In genomic region chr10:86104156-86104555, GRCh38 we compare ENCODE assay signal across 18 cellular contexts.
DNase-seq lines count a peak whose midpoint lies in the region; ATAC-seq and TF ChIP-seq lines count a peak whose summit lies in the region.
"Had no signal": no experiment of that assay in that cellular context is flagged by ENCODE, and none has a peak within 500 bp of the region (broad histone marks: within the 10 kb centered on the region; RNA-seq: fewer than 3 reads in every experiment).

No MANE protein-coding gene starts in this region.

- H3K14ac ChIP-seq in neuronal stem cell (ENCODE audit: low read length): no peak overlapping the region

- H3K4me3 Mint-ChIP-seq in activated CD8-positive, alpha-beta memory T cell treated with anti-CD3 and anti-CD28 coated beads, Interleukin-2, amount 10 ng/mL, durations not matched to agents 7 days and 5 days: no peak overlapping the region
- H3K4me3 Mint-ChIP-seq: CD4-positive, alpha-beta T cell had no signal

- H3K9ac ChIP-seq in neuronal stem cell (ENCODE audit: low read depth, low read length, poor library complexity): no peak overlapping the region
- H3K9ac ChIP-seq: GM23248 had no signal

- H2BK5ac ChIP-seq in neuronal stem cell (ENCODE audit: low read length): no peak overlapping the region

- no peak overlapping the region for H3K4me2 ChIP-seq in neuronal stem cell (ENCODE audit: insufficient read depth, low read length, poor library complexity, severe bottlenecking)
- H3K4me2 ChIP-seq: A549 had no signal

- H3K4ac ChIP-seq in neuronal stem cell (ENCODE audit: low read length): no peak overlapping the region

- peak; percentile 18 for DNase-seq in activated CD8-positive, alpha-beta memory T cell treated with anti-CD3 and anti-CD28 coated beads, Interleukin-2, amount 10 ng/mL, durations not matched to agents 7 days and 5 days
- DNase-seq in activated CD8-positive, alpha-beta memory T cell treated with anti-CD3 and anti-CD28 coated beads, Interleukin-2, amount 50 U/mL, for 4 hours: no peak
- DNase-seq in coronary artery (ENCODE audit: low spot score) (peak; percentile 26), neuronal stem cell (ENCODE audit: low spot score) (no peak), DMS53 treated with DMSO at 0.1 percent for 48 hours (lab: John Stamatoyannopoulos, UW; ENCODE audit: unreplicated experiment) (no peak), stomach (no peak), dermis blood vessel endothelial cell (no peak)
- DNase-seq: AML-193; Caco-2; CD4-positive, alpha-beta T cell; DMS153; DMS79 treated with DMSO at 0.1 percent for 48 hours; GF-D8; GM23248 had no signal

- no peak overlapping the region for H2BK12ac ChIP-seq in neuronal stem cell (ENCODE audit: low read length)

- no peak overlapping the region for H3K4me3 ChIP-seq in coronary artery
- no peak overlapping the region for H3K4me3 ChIP-seq in neuronal stem cell (ENCODE audit: low read length in 2 of 2)
- H3K4me3 ChIP-seq in stomach: no peak overlapping the region
- H3K4me3 ChIP-seq: A549, GM23248, HAP-1 had no signal

- H3K9me3 Mint-ChIP-seq in activated CD8-positive, alpha-beta memory T cell treated with anti-CD3 and anti-CD28 coated beads, Interleukin-2, amount 10 ng/mL, durations not matched to agents 7 days and 5 days (ENCODE audit: low read depth): no peaks in the 10 kb centered on the region
- H3K9me3 Mint-ChIP-seq: CD4-positive, alpha-beta T cell had no signal

- TF ChIP-seq CTCF in coronary artery (IDR thresholded peaks at IDR 0.05): no peak
- TF ChIP-seq CTCF in stomach (IDR thresholded peaks at IDR 0.05): no peak

- H3K27ac ChIP-seq in coronary artery (no peak overlapping the region), neuronal stem cell (replicated peaks; ENCODE audit: low read length) (no peak overlapping the region), stomach (no peak overlapping the region)
- H3K27ac ChIP-seq: 22Rv1, A549, C4-2B, GM23248 had no signal

- H4K8ac ChIP-seq in neuronal stem cell (ENCODE audit: low read depth, low read length): no peak overlapping the region

- H3K9me3 ChIP-seq in neuronal stem cell (replicated peaks in 1 of 2; ENCODE audit: control insufficient read depth in 2 of 2, insufficient read depth in 1 of 2, low read depth in 1 of 2, low read length in 2 of 2) (no peaks in the 10 kb centered on the region), stomach (no peaks in the 10 kb centered on the region)
- H3K9me3 ChIP-seq: A549, Caco-2, HAP-1 had no signal

- no peak overlapping the region for H3K27ac Mint-ChIP-seq in activated CD8-positive, alpha-beta memory T cell treated with anti-CD3 and anti-CD28 coated beads, Interleukin-2, amount 10 ng/mL, durations not matched to agents 7 days and 5 days
- H3K27ac Mint-ChIP-seq: CD4-positive, alpha-beta T cell had no signal

- H4K91ac ChIP-seq in neuronal stem cell (ENCODE audit: low read depth, low read length, poor library complexity): no peak overlapping the region

- no peak overlapping the region for H2BK120ac ChIP-seq in neuronal stem cell (ENCODE audit: low read depth, low read length)

- TF ChIP-seq POLR2A in stomach (IDR thresholded peaks at IDR 0.05): no peak

- H3K4me1 Mint-ChIP-seq in activated CD8-positive, alpha-beta memory T cell treated with anti-CD3 and anti-CD28 coated beads, Interleukin-2, amount 10 ng/mL, durations not matched to agents 7 days and 5 days: no peaks in the 10 kb centered on the region

- H3K27me3 ChIP-seq in neuronal stem cell (ENCODE audit: control insufficient read depth in 3 of 3, insufficient read depth in 3 of 3, low read depth in 1 of 3, low read length in 3 of 3): no peaks in the 10 kb centered on the region
- no peaks in the 10 kb centered on the region for H3K27me3 ChIP-seq in stomach

- H3K36me3 Mint-ChIP-seq in activated CD8-positive, alpha-beta memory T cell treated with anti-CD3 and anti-CD28 coated beads, Interleukin-2, amount 10 ng/mL, durations not matched to agents 7 days and 5 days: no peaks in the 10 kb centered on the region

- H2AK5ac ChIP-seq in neuronal stem cell (ENCODE audit: low read depth, low read length): peak overlapping the region; percentile 66

- WGBS in neuronal stem cell (ENCODE audit: extremely low coverage in 2 of 2, insufficient read length in 2 of 2, insufficient replicate concordance in 1 of 2), 2 donors: no CpG with 5 or more reads among the region's 5 CpGs
- 45 to 90% (median 82%) methylated on average over 3 to 5 of the region's 5 CpGs; no CpG with 5 or more reads in 1 of the 5 donors for WGBS in stomach, 5 donors

- H2AFZ ChIP-seq in neuronal stem cell (ENCODE audit: low read length): no peak overlapping the region
- H2AFZ ChIP-seq: GM23248 had no signal

- H3K36me3 ChIP-seq in neuronal stem cell (replicated peaks in 1 of 2; ENCODE audit: control insufficient read depth in 2 of 2, insufficient read depth in 2 of 2, low read length in 2 of 2): no peaks in the 10 kb centered on the region
- no peaks in the 10 kb centered on the region for H3K36me3 ChIP-seq in stomach
- H3K36me3 ChIP-seq: HAP-1 had no signal

- ATAC-seq in activated CD8-positive, alpha-beta memory T cell treated with anti-CD3 and anti-CD28 coated beads, Interleukin-2, amount 10 ng/mL, durations not matched to agents 7 days and 5 days: no peak
- ATAC-seq: A549 had no signal

- no peaks in the 10 kb centered on the region for H3K27me3 Mint-ChIP-seq in activated CD8-positive, alpha-beta memory T cell treated with anti-CD3 and anti-CD28 coated beads, Interleukin-2, amount 10 ng/mL, durations not matched to agents 7 days and 5 days
- H3K27me3 Mint-ChIP-seq: CD4-positive, alpha-beta T cell had no signal

- H3K4me1 ChIP-seq in neuronal stem cell (ENCODE audit: control insufficient read depth in 2 of 2, insufficient read depth in 1 of 2, low read depth in 1 of 2, low read length in 2 of 2): no peaks in the 10 kb centered on the region
- H3K4me1 ChIP-seq in stomach: no peaks in the 10 kb centered on the region
- H3K4me1 ChIP-seq: A549, Caco-2, HAP-1 had no signal

- peak overlapping the region; percentile 3 for H3K23ac ChIP-seq in neuronal stem cell (ENCODE audit: low read depth, low read length, poor library complexity)

- peak overlapping the region; percentile 85 for H3K18ac ChIP-seq in neuronal stem cell (ENCODE audit: low read length)

- intact Hi-C loops in stomach (cut with DNase I; ENCODE audit: low total_unique reads): no loop called here

- CTCF ChIA-PET in activated CD8-positive, alpha-beta memory T cell treated with anti-CD3 and anti-CD28 coated beads, Interleukin-2, amount 10 ng/mL, durations not matched to agents 7 days and 5 days (lab: Charles Lee): no interaction called here

- no peak for TF ChIP-seq EP300 in stomach (IDR thresholded peaks at IDR 0.05)

- H2BK15ac ChIP-seq in neuronal stem cell (ENCODE audit: low read length): no peak overlapping the region

- no peaks in the 10 kb centered on the region for H3K79me1 ChIP-seq in neuronal stem cell (ENCODE audit: low read depth, low read length)

Comparison
In these comparisons a context has a peak if more than half of its experiments do, and no peak if none do; other contexts are left out.
1. DNase-seq: peak in activated CD8-positive, alpha-beta memory T cell treated with anti-CD3 and anti-CD28 coated beads, Interleukin-2, amount 10 ng/mL, durations not matched to agents 7 days and 5 days (single experiment) and coronary artery (single experiment); none in activated CD8-positive, alpha-beta memory T cell treated with anti-CD3 and anti-CD28 coated beads, Interleukin-2, amount 50 U/mL, for 4 hours (single experiment), neuronal stem cell (single experiment), DMS53 treated with DMSO at 0.1 percent for 48 hours (single experiment), stomach (single experiment) and dermis blood vessel endothelial cell (single experiment).